ENCODE assay signal across 2 cellular contexts in the genomic region with DNA sequence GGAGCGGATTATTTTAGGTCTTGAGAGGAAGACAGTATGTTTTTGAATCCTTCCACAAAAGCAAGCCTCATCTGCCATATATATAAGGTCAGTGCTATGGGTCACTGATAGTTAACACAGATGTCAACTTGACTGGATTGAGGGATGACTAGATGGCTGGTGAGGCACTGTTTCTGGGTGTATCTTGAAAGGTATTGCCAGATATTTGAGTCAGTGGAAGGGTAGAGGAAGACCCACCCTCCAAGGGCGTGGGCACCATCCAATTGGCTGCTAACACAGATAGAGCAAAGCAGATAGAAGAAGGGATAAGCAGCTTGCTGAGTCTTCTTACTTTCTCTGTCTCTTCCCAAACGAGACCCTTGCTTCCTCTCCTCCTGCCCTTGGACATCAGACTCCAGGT.
TF ChIP-seq lines count a peak whose summit lies in the region.

No MANE protein-coding gene starts in this region.

TF ChIP-seq in GM12891, 5 proteins besides CTCF, POLR2A, EP300 and RAD21 (continued from another document):
- no peak for TF ChIP-seq SPI1 (IDR thresholded peaks at IDR 0.05; ENCODE audit: low read depth, low read length)

TF ChIP-seq in H1, 55 proteins besides CTCF, POLR2A, EP300 and RAD21 (continued from another document):
- TF ChIP-seq EGR1 (IDR thresholded peaks at IDR 0.05; ENCODE audit: borderline replicate concordance, low read depth, low read length) (no peak), TEAD4 (IDR thresholded peaks at IDR 0.05; ENCODE audit: low read depth, low read length) (no peak), NRF1 (IDR thresholded peaks at IDR 0.05; ENCODE audit: low read depth, low read length) (no peak), POU5F1 (IDR thresholded peaks at IDR 0.05; ENCODE audit: low read depth, low read length) (no peak), BACH1 (IDR thresholded peaks at IDR 0.05; ENCODE audit: low read length) (no peak), RXRA (IDR thresholded peaks at IDR 0.05; ENCODE audit: insufficient read depth, low read depth, low read length) (no peak), TBP (IDR thresholded peaks at IDR 0.05; ENCODE audit: low read depth, low read length) (no peak), FOSL1 (IDR thresholded peaks at IDR 0.05; ENCODE audit: insufficient read depth, low read depth, low read length) (no peak), CHD2 (IDR thresholded peaks at IDR 0.05; ENCODE audit: low read length) (no peak), GABPA (IDR thresholded peaks at IDR 0.05; ENCODE audit: borderline replicate concordance, insufficient read depth, low read length) (no peak), CHD1 (IDR thresholded peaks at IDR 0.05; ENCODE audit: low read depth, low read length) (no peak), BRCA1 (IDR thresholded peaks at IDR 0.05; ENCODE audit: low read depth, low read length) (no peak), PHF8 (conservative IDR thresholded peaks at IDR 0.05; ENCODE audit: low read depth, low read length) (no peak)
- TF ChIP-seq, protein P1, sequence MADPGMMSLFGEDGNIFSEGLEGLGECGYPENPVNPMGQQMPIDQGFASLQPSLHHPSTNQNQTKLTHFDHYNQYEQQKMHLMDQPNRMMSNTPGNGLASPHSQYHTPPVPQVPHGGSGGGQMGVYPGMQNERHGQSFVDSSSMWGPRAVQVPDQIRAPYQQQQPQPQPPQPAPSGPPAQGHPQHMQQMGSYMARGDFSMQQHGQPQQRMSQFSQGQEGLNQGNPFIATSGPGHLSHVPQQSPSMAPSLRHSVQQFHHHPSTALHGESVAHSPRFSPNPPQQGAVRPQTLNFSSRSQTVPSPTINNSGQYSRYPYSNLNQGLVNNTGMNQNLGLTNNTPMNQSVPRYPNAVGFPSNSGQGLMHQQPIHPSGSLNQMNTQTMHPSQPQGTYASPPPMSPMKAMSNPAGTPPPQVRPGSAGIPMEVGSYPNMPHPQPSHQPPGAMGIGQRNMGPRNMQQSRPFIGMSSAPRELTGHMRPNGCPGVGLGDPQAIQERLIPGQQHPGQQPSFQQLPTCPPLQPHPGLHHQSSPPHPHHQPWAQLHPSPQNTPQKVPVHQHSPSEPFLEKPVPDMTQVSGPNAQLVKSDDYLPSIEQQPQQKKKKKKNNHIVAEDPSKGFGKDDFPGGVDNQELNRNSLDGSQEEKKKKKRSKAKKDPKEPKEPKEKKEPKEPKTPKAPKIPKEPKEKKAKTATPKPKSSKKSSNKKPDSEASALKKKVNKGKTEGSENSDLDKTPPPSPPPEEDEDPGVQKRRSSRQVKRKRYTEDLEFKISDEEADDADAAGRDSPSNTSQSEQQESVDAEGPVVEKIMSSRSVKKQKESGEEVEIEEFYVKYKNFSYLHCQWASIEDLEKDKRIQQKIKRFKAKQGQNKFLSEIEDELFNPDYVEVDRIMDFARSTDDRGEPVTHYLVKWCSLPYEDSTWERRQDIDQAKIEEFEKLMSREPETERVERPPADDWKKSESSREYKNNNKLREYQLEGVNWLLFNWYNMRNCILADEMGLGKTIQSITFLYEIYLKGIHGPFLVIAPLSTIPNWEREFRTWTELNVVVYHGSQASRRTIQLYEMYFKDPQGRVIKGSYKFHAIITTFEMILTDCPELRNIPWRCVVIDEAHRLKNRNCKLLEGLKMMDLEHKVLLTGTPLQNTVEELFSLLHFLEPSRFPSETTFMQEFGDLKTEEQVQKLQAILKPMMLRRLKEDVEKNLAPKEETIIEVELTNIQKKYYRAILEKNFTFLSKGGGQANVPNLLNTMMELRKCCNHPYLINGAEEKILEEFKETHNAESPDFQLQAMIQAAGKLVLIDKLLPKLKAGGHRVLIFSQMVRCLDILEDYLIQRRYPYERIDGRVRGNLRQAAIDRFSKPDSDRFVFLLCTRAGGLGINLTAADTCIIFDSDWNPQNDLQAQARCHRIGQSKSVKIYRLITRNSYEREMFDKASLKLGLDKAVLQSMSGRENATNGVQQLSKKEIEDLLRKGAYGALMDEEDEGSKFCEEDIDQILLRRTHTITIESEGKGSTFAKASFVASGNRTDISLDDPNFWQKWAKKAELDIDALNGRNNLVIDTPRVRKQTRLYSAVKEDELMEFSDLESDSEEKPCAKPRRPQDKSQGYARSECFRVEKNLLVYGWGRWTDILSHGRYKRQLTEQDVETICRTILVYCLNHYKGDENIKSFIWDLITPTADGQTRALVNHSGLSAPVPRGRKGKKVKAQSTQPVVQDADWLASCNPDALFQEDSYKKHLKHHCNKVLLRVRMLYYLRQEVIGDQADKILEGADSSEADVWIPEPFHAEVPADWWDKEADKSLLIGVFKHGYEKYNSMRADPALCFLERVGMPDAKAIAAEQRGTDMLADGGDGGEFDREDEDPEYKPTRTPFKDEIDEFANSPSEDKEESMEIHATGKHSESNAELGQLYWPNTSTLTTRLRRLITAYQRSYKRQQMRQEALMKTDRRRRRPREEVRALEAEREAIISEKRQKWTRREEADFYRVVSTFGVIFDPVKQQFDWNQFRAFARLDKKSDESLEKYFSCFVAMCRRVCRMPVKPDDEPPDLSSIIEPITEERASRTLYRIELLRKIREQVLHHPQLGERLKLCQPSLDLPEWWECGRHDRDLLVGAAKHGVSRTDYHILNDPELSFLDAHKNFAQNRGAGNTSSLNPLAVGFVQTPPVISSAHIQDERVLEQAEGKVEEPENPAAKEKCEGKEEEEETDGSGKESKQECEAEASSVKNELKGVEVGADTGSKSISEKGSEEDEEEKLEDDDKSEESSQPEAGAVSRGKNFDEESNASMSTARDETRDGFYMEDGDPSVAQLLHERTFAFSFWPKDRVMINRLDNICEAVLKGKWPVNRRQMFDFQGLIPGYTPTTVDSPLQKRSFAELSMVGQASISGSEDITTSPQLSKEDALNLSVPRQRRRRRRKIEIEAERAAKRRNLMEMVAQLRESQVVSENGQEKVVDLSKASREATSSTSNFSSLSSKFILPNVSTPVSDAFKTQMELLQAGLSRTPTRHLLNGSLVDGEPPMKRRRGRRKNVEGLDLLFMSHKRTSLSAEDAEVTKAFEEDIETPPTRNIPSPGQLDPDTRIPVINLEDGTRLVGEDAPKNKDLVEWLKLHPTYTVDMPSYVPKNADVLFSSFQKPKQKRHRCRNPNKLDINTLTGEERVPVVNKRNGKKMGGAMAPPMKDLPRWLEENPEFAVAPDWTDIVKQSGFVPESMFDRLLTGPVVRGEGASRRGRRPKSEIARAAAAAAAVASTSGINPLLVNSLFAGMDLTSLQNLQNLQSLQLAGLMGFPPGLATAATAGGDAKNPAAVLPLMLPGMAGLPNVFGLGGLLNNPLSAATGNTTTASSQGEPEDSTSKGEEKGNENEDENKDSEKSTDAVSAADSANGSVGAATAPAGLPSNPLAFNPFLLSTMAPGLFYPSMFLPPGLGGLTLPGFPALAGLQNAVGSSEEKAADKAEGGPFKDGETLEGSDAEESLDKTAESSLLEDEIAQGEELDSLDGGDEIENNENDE (IDR thresholded peaks at IDR 0.05; ENCODE audit: insufficient replicate concordance, low read length), result no peak
TF ChIP-seq in H1: peak in this region for 0.
